14 cellular contexts compared by ENCODE assay signal in genomic region chr2:42879913-42880737, GRCh38.
DNase-seq lines count a peak whose midpoint lies in the region; ATAC-seq lines count a peak whose summit lies in the region.
"Had no signal": no experiment of that assay in that cellular context is flagged by ENCODE, and none has a peak within 500 bp of the region (broad histone marks: within the 10 kb centered on the region; RNA-seq: fewer than 3 reads in every experiment).

No MANE protein-coding gene starts in this region.

- H3K9me3 Mint-ChIP-seq in activated T-cell treated with anti-CD3 and anti-CD28 coated beads, Interleukin-2, amount 50 U/mL, for 24 hours, result no peaks in the 10 kb centered on the region
- H3K9me3 Mint-ChIP-seq in activated T-cell treated with anti-CD3 and anti-CD28 coated beads, Interleukin-2, amount 50 U/mL, for 72 hours, result no peaks in the 10 kb centered on the region
- H3K9me3 Mint-ChIP-seq: activated naive CD4-positive, alpha-beta T cell treated with anti-CD3 and anti-CD28 coated beads for 36 hours had no signal

- intact Hi-C loops in cardiac septum (cut with DNase I), result loop anchor here (2.0 kb wide), 1 partner anchor 45 kb away; no protein-coding TSS in a partner anchor
- intact Hi-C loops in aorta (cut with DNase I), result loop anchor here in 1 of 2 donors (5.0 kb wide), 1 partner anchor 47 kb away; no protein-coding TSS in a partner anchor

- no peak overlapping the region for H3K4me2 ChIP-seq in neuronal stem cell (ENCODE audit: insufficient read depth, low read length, poor library complexity, severe bottlenecking)

- H3K4me3 ChIP-seq in neuronal stem cell (ENCODE audit: low read length in 2 of 2) (no peak overlapping the region), aorta (ENCODE audit: low read length in 2 of 2) (no peak overlapping the region)
- H3K4me3 ChIP-seq: thoracic aorta had no signal

- peak overlapping the region; percentile 40 for H2AK5ac ChIP-seq in neuronal stem cell (ENCODE audit: low read depth, low read length)

- peak overlapping the region; percentile 45 for H2BK15ac ChIP-seq in neuronal stem cell (ENCODE audit: low read length)

- H3K4ac ChIP-seq in neuronal stem cell (ENCODE audit: low read length), result no peak overlapping the region

- no peak overlapping the region for H3K14ac ChIP-seq in neuronal stem cell (ENCODE audit: low read length)

- no peak overlapping the region for H3K23ac ChIP-seq in neuronal stem cell (ENCODE audit: low read depth, low read length, poor library complexity)

- H4K91ac ChIP-seq in neuronal stem cell (ENCODE audit: low read depth, low read length, poor library complexity), result no peak overlapping the region

- no peaks in the 10 kb centered on the region for H3K36me3 Mint-ChIP-seq in activated T-cell treated with anti-CD3 and anti-CD28 coated beads, Interleukin-2, amount 50 U/mL, for 24 hours (ENCODE audit: low read depth)
- no peaks in the 10 kb centered on the region for H3K36me3 Mint-ChIP-seq in activated T-cell treated with anti-CD3 and anti-CD28 coated beads, Interleukin-2, amount 50 U/mL, for 72 hours (ENCODE audit: insufficient read depth in 2 of 2)

- H2BK12ac ChIP-seq in neuronal stem cell (ENCODE audit: low read length), result no peak overlapping the region

- no peak for DNase-seq in activated T-cell treated with anti-CD3 and anti-CD28 coated beads, Interleukin-2, amount 50 U/mL, for 24 hours
- no peak for DNase-seq in activated T-cell treated with anti-CD3 and anti-CD28 coated beads, Interleukin-2, amount 50 U/mL, for 72 hours
- DNase-seq in cardiac septum (ENCODE audit: low spot score) (peak; percentile 79), neuronal stem cell (ENCODE audit: low spot score) (no peak), aorta (no peak)
- DNase-seq: activated CD4-positive, alpha-beta T cell treated with anti-CD3 and anti-CD28 coated beads, Interleukin-2, amount 50 U/mL, for 4 hours; activated naive CD4-positive, alpha-beta T cell treated with anti-CD3 and anti-CD28 coated beads for 36 hours; DMS153; glutamatergic neuron; PC-3 had no signal

- H3K27ac Mint-ChIP-seq in activated T-cell treated with anti-CD3 and anti-CD28 coated beads, Interleukin-2, amount 50 U/mL, for 24 hours, result peak overlapping the region; percentile 33
- H3K27ac Mint-ChIP-seq in activated T-cell treated with anti-CD3 and anti-CD28 coated beads, Interleukin-2, amount 50 U/mL, for 72 hours, result no peak overlapping the region
- H3K27ac Mint-ChIP-seq: activated naive CD4-positive, alpha-beta T cell treated with anti-CD3 and anti-CD28 coated beads for 36 hours had no signal

- no peaks in the 10 kb centered on the region for H3K27me3 Mint-ChIP-seq in activated T-cell treated with anti-CD3 and anti-CD28 coated beads, Interleukin-2, amount 50 U/mL, for 24 hours
- H3K27me3 Mint-ChIP-seq in activated T-cell treated with anti-CD3 and anti-CD28 coated beads, Interleukin-2, amount 50 U/mL, for 72 hours (ENCODE audit: low read depth), result no peaks in the 10 kb centered on the region

- H3K4me1 ChIP-seq in neuronal stem cell (ENCODE audit: control insufficient read depth in 2 of 2, insufficient read depth in 1 of 2, low read depth in 1 of 2, low read length in 2 of 2) (no peaks in the 10 kb centered on the region), aorta (ENCODE audit: control insufficient read depth in 1 of 2, insufficient read depth in 2 of 2, low read length in 2 of 2) (no peaks in the 10 kb centered on the region)

- no peaks in the 10 kb centered on the region for H3K27me3 ChIP-seq in neuronal stem cell (ENCODE audit: control insufficient read depth in 3 of 3, insufficient read depth in 3 of 3, low read depth in 1 of 3, low read length in 3 of 3)
- H3K27me3 ChIP-seq in aorta (ENCODE audit: control insufficient read depth in 1 of 2, insufficient read depth in 2 of 2, low read length in 1 of 2), result no peaks in the 10 kb centered on the region

- H3K4me3 Mint-ChIP-seq in activated T-cell treated with anti-CD3 and anti-CD28 coated beads, Interleukin-2, amount 50 U/mL, for 24 hours, result no peak overlapping the region
- no peak overlapping the region for H3K4me3 Mint-ChIP-seq in activated T-cell treated with anti-CD3 and anti-CD28 coated beads, Interleukin-2, amount 50 U/mL, for 72 hours
- H3K4me3 Mint-ChIP-seq: activated naive CD4-positive, alpha-beta T cell treated with anti-CD3 and anti-CD28 coated beads for 36 hours had no signal

- H4K8ac ChIP-seq in neuronal stem cell (ENCODE audit: low read depth, low read length), result no peak overlapping the region

- no peak overlapping the region for H3K9ac ChIP-seq in neuronal stem cell (ENCODE audit: low read depth, low read length, poor library complexity)

- H2BK5ac ChIP-seq in neuronal stem cell (ENCODE audit: low read length), result no peak overlapping the region

- H3K9me3 ChIP-seq in neuronal stem cell (replicated peaks in 1 of 2; ENCODE audit: control insufficient read depth in 2 of 2, insufficient read depth in 1 of 2, low read depth in 1 of 2, low read length in 2 of 2) (no peaks in the 10 kb centered on the region), aorta (ENCODE audit: control insufficient read depth, low read length) (no peaks in the 10 kb centered on the region)
- H3K9me3 ChIP-seq: thoracic aorta had no signal

- H2AFZ ChIP-seq in neuronal stem cell (ENCODE audit: low read length), result no peak overlapping the region

- peak overlapping the region; percentile 58 for H3K18ac ChIP-seq in neuronal stem cell (ENCODE audit: low read length)

- WGBS in neuronal stem cell (ENCODE audit: extremely low coverage in 2 of 2, insufficient read length in 2 of 2, insufficient replicate concordance in 1 of 2), 2 donors, result no CpG with 5 or more reads among the region's 18 CpGs
- WGBS in aorta, 2 donors, result 37 to 45% methylated on average over 18 of the region's 18 CpGs

- H3K36me3 ChIP-seq in neuronal stem cell (replicated peaks in 1 of 2; ENCODE audit: control insufficient read depth in 2 of 2, insufficient read depth in 2 of 2, low read length in 2 of 2) (no peaks in the 10 kb centered on the region), aorta (ENCODE audit: control insufficient read depth in 1 of 2, insufficient read depth in 2 of 2, low read length in 1 of 2) (no peaks in the 10 kb centered on the region)
- H3K36me3 ChIP-seq: thoracic aorta had no signal

- no peak overlapping the region for H2BK120ac ChIP-seq in neuronal stem cell (ENCODE audit: low read depth, low read length)

- H3K27ac ChIP-seq in neuronal stem cell (replicated peaks; ENCODE audit: low read length) (no peak overlapping the region), aorta (ENCODE audit: low read depth in 1 of 2, low read length in 2 of 2) (no peak overlapping the region)

- peaks cover 34% of the 10 kb centered on the region for H3K4me1 Mint-ChIP-seq in activated T-cell treated with anti-CD3 and anti-CD28 coated beads, Interleukin-2, amount 50 U/mL, for 24 hours (ENCODE audit: low read depth)
- peaks cover 30% of the 10 kb centered on the region for H3K4me1 Mint-ChIP-seq in activated T-cell treated with anti-CD3 and anti-CD28 coated beads, Interleukin-2, amount 50 U/mL, for 72 hours (ENCODE audit: low read depth)

- no peak for ATAC-seq in activated T-cell treated with anti-CD3 and anti-CD28 coated beads, Interleukin-2, amount 50 U/mL, for 72 hours (replicated peaks in 1 of 2)
- ATAC-seq in aorta (ENCODE audit: low FRiP score), result peak; percentile 10
- ATAC-seq in GM19455 (IDR thresholded peaks at IDR 0.05; ENCODE audit: unreplicated experiment), result no peak
- ATAC-seq in HG03039 (IDR thresholded peaks at IDR 0.05; ENCODE audit: unreplicated experiment), result no peak
- no peak for ATAC-seq in GM21717 (IDR thresholded peaks at IDR 0.05; ENCODE audit: unreplicated experiment)
- ATAC-seq: PC-3 had no signal

- no peaks in the 10 kb centered on the region for H3K79me1 ChIP-seq in neuronal stem cell (ENCODE audit: low read depth, low read length)
